ENCODE assay signal across 15 cellular contexts in the genomic region with DNA sequence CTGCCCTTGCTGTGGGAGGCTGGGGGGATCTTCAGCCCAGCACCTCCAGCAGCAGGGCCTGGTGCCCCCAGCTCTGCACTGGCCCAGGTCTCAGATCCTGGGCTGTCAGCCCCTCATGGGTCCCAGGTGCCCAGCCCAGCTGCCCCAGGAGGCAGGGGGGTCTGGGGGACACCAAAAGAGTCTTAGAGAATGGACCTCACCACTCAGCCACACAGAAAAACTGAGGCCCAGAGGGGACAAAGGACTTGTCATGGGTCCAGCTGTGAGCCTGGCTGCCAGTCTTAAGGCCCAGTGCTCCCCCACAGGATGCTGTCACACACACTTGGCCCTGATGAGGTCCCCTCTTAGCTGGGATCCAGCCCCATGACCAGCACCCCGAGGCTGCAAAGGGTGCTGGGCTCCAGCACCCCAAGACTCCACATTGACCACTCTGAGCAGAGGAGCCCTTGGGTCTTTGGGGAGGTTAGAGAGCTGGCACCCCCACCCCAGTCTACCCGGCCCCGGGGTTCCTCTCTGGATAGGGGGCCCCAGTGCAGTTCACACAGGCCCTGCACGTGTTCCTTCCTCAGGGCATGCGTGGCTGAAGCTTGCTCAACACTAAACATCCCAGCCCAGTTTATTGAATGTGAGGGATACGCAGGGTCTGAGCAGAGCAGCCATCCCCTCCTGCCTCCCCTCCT. TPM values are rescaled to one million over a fixed set of nuclear protein-coding genes. Genes with fewer than 3 reads are reported as not detected.
DNase-seq lines count a peak whose midpoint lies in the region; ATAC-seq and TF ChIP-seq lines count a peak whose summit lies in the region.
"Had no signal": no experiment of that assay in that cellular context is flagged by ENCODE, and none has a peak within 500 bp of the region (broad histone marks: within the 10 kb centered on the region; RNA-seq: fewer than 3 reads in every experiment).

No MANE protein-coding gene starts in this region.

- no peak overlapping the region for H3K4me3 ChIP-seq in MM.1S (ENCODE audit: low read length)
- H3K4me3 ChIP-seq in coronary artery = no peak overlapping the region
- H3K4me3 ChIP-seq: body of pancreas, lower lobe of right lung, SJSA1, uterus had no signal

- peaks cover 55% of the 10 kb centered on the region for H3K4me1 Mint-ChIP-seq in CD14-positive monocyte
- peaks cover 2% of the 10 kb centered on the region for H3K4me1 Mint-ChIP-seq in activated CD4-positive, alpha-beta T cell treated with anti-CD3 and anti-CD28 coated beads for 36 hours

- no peaks in the 10 kb centered on the region for H4K20me1 ChIP-seq in MM.1S (ENCODE audit: insufficient read depth, low read length)

- H3K4me1 ChIP-seq in MM.1S (ENCODE audit: low read length) = peaks cover 66% of the 10 kb centered on the region
- H3K4me1 ChIP-seq: body of pancreas, lower lobe of right lung, uterus had no signal

- H3K27ac Mint-ChIP-seq in CD14-positive monocyte = peak overlapping the region in 6 of 7 donors; percentile 33 to 90 (median 64)
- no peak overlapping the region for H3K27ac Mint-ChIP-seq in activated CD4-positive, alpha-beta T cell treated with anti-CD3 and anti-CD28 coated beads for 36 hours
- H3K27ac Mint-ChIP-seq: activated naive CD4-positive, alpha-beta T cell treated with anti-CD3 and anti-CD28 coated beads, Interleukin-2, amount 10 ng/mL, durations not matched to agents 7 days and 5 days had no signal

- 0 out of 2 replicates have a peak overlapping the region, but pooled peaks have one; percentile 53 for H3K4me2 ChIP-seq in MM.1S (ENCODE audit: low read depth, low read length)

- peaks cover 66% of the 10 kb centered on the region for H3K79me2 ChIP-seq in MM.1S (ENCODE audit: low read length)

- H3K4me3 Mint-ChIP-seq in CD14-positive monocyte = no peak overlapping the region
- H3K4me3 Mint-ChIP-seq in activated CD4-positive, alpha-beta T cell treated with anti-CD3 and anti-CD28 coated beads for 36 hours = no peak overlapping the region
- H3K4me3 Mint-ChIP-seq: activated naive CD4-positive, alpha-beta T cell treated with anti-CD3 and anti-CD28 coated beads, Interleukin-2, amount 10 ng/mL, durations not matched to agents 7 days and 5 days had no signal

- no peak for TF ChIP-seq CTCF in CD14-positive monocyte (IDR thresholded peaks at IDR 0.05)
- no peak for TF ChIP-seq CTCF in MM.1S (IDR thresholded peaks at IDR 0.05; ENCODE audit: low read length)
- no peak for TF ChIP-seq CTCF in coronary artery (IDR thresholded peaks at IDR 0.05)

- CTCF ChIA-PET in activated CD4-positive, alpha-beta T cell treated with anti-CD3 and anti-CD28 coated beads for 36 hours (lab: Charles Lee) = interaction anchor here (0.7 to 1.8 kb wide), 13 partner anchors 12 to 131 kb away, joined by 3 to 7 read pairs (median 3); no protein-coding TSS in a partner anchor

- no peaks in the 10 kb centered on the region for H3K9me3 ChIP-seq in MM.1S (replicated peaks; ENCODE audit: insufficient read depth, low read length)
- H3K9me3 ChIP-seq: body of pancreas, lower lobe of right lung, SJSA1, uterus had no signal

- POLR2A ChIA-PET in activated CD4-positive, alpha-beta T cell treated with anti-CD3 and anti-CD28 coated beads for 36 hours (lab: Charles Lee) = interaction anchor here (0.7 kb wide), 1 partner anchor 203 kb away, joined by 3 read pairs; no protein-coding TSS in a partner anchor

- H3F3A ChIP-seq in MM.1S (ENCODE audit: insufficient read depth, low read length) = peaks cover 8% of the 10 kb centered on the region; the same call in 1 of the 2 replicates

- no peaks in the 10 kb centered on the region for H3K27me3 ChIP-seq in MM.1S (replicated peaks; ENCODE audit: insufficient read depth, low read length)
- H3K27me3 ChIP-seq: body of pancreas, SJSA1, uterus had no signal

- peaks cover 2 to 11% (median 4%) of the 10 kb centered on the region in 3 donors for H3K27me3 Mint-ChIP-seq in CD14-positive monocyte (ENCODE audit: low read depth in 3 of 3)
- no peaks in the 10 kb centered on the region for H3K27me3 Mint-ChIP-seq in activated CD4-positive, alpha-beta T cell treated with anti-CD3 and anti-CD28 coated beads for 36 hours

- H3K9ac ChIP-seq in MM.1S (ENCODE audit: low read length) = peak overlapping the region; percentile 48

- H3K36me3 ChIP-seq in MM.1S (replicated peaks; ENCODE audit: insufficient read depth, low read length) = no peaks in the 10 kb centered on the region
- H3K36me3 ChIP-seq: lower lobe of right lung, SJSA1, uterus had no signal

- no peaks in the 10 kb centered on the region for H3K9me3 Mint-ChIP-seq in CD14-positive monocyte
- H3K9me3 Mint-ChIP-seq in activated CD4-positive, alpha-beta T cell treated with anti-CD3 and anti-CD28 coated beads for 36 hours (ENCODE audit: low read depth) = no peaks in the 10 kb centered on the region
- H3K9me3 Mint-ChIP-seq: activated naive CD4-positive, alpha-beta T cell treated with anti-CD3 and anti-CD28 coated beads, Interleukin-2, amount 10 ng/mL, durations not matched to agents 7 days and 5 days had no signal

- no peak overlapping the region for H2AFZ ChIP-seq in MM.1S (ENCODE audit: low read length)

- H3K27ac ChIP-seq in MM.1S (ENCODE audit: low read length) = peak overlapping the region; percentile 81
- H3K27ac ChIP-seq in coronary artery = no peak overlapping the region
- H3K27ac ChIP-seq: body of pancreas, lower lobe of right lung, SJSA1, uterus had no signal

- ATAC-seq in activated CD4-positive, alpha-beta T cell treated with anti-CD3 and anti-CD28 coated beads for 36 hours = no peak
- ATAC-seq in GM21381 (IDR thresholded peaks at IDR 0.05; ENCODE audit: unreplicated experiment) = no peak
- ATAC-seq: body of pancreas had no signal

- no peaks in the 10 kb centered on the region for H3K36me3 Mint-ChIP-seq in CD14-positive monocyte
- no peaks in the 10 kb centered on the region for H3K36me3 Mint-ChIP-seq in activated CD4-positive, alpha-beta T cell treated with anti-CD3 and anti-CD28 coated beads for 36 hours (ENCODE audit: low read depth)
- H3K36me3 Mint-ChIP-seq: activated naive CD4-positive, alpha-beta T cell treated with anti-CD3 and anti-CD28 coated beads, Interleukin-2, amount 10 ng/mL, durations not matched to agents 7 days and 5 days had no signal

- intact Hi-C loops in CD14-positive monocyte (cut with micrococcal nuclease) = loop anchor here (2.0 kb wide), 2 partner anchors 13 to 19 kb away; no protein-coding TSS in a partner anchor
- intact Hi-C loops in posterior vena cava (cut with DNase I) = no loop called here
- intact Hi-C loops in activated CD4-positive, alpha-beta T cell treated with anti-CD3 and anti-CD28 coated beads for 36 hours (cut with DNase I, micrococcal nuclease) = loop anchor here (1.0 to 5.0 kb wide), 4 partner anchors 93 to 155 kb away; no protein-coding TSS in a partner anchor

- no peaks in the 10 kb centered on the region for H3K9me2 ChIP-seq in MM.1S (replicated peaks; ENCODE audit: insufficient read depth, low read length)

- DNase-seq in CD14-positive monocyte (ENCODE audit: low spot score) (peak; percentile 46), MM.1S (no peak), coronary artery (ENCODE audit: low spot score) (peak; percentile 58), posterior vena cava (ENCODE audit: low spot score) (peak; percentile 62), kidney tubule cell (ENCODE audit: low spot score) (no peak), NCI-H748 treated with DMSO at 0.1 percent for 48 hours (lab: John Stamatoyannopoulos, UW) (no peak)
- no peak for DNase-seq in activated CD4-positive, alpha-beta T cell treated with anti-CD3 and anti-CD28 coated beads for 36 hours
- DNase-seq: GOT3, T1000 had no signal

RNA-seq across cellular contexts. Expression of gene IGLL5, which starts 54.4 kb away (rescaled TPM):
- polyA plus RNA-seq in CD14-positive monocyte = under 1 TPM in 1 of 2 donors, not detected in 1; 0.38 TPM
- 1 to 10 TPM in 1 of 2 donors, under 1 TPM in 1; 0.52 to 1.1 TPM for total RNA-seq in posterior vena cava
- total RNA-seq in activated CD4-positive, alpha-beta T cell treated with anti-CD3 and anti-CD28 coated beads for 36 hours = not detected
- total RNA-seq: SJSA1 had no signal

Comparison
In these comparisons a context has a peak if more than half of its experiments do, and no peak if none do; other contexts are left out.
1. DNase-seq: peak in CD14-positive monocyte (single experiment), coronary artery (single experiment) and posterior vena cava (single experiment); none in MM.1S (single experiment), activated CD4-positive, alpha-beta T cell treated with anti-CD3 and anti-CD28 coated beads for 36 hours (single experiment), kidney tubule cell (single experiment) and NCI-H748 treated with DMSO at 0.1 percent for 48 hours (single experiment).
2. intact Hi-C loops: an anchor here in CD14-positive monocyte (2.0 kb wide) and activated CD4-positive, alpha-beta T cell treated with anti-CD3 and anti-CD28 coated beads for 36 hours (1.0 to 5.0 kb wide); none called in posterior vena cava.